In the genomic region with DNA sequence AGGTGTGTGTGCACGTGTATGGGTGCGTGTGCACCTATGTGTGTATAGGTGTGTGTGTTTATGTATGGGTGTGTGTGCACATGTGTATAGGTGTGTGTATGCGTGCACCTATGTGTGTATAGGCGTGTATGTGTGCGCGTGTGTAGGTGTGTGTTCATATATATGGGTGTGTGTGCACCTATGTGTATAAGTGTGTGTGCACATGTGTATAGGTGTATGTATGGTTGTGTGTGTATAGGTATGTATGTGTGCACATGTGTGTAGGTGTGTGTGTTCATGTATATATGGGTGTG, we compare ENCODE assay signal across 19 cellular contexts. TPM values are rescaled to one million over a fixed set of nuclear protein-coding genes. Genes with fewer than 3 reads are reported as not detected.
DNase-seq lines count a peak whose midpoint lies in the region; ATAC-seq, FAIRE-seq and TF ChIP-seq lines count a peak whose summit lies in the region.
"Had no signal": no experiment of that assay in that cellular context is flagged by ENCODE, and none has a peak within 500 bp of the region (broad histone marks: within the 10 kb centered on the region; RNA-seq: fewer than 3 reads in every experiment).

No MANE protein-coding gene starts in this region.

- no peaks in the 10 kb centered on the region for H3K9me3 ChIP-seq in CD4-positive, CD25-positive, alpha-beta regulatory T cell (ENCODE audit: control insufficient read depth in 2 of 2, low read length in 2 of 2)
- H3K9me3 ChIP-seq: BE2C, Caco-2 had no signal

- no peaks in the 10 kb centered on the region for H3K36me3 ChIP-seq in CD4-positive, CD25-positive, alpha-beta regulatory T cell (ENCODE audit: control insufficient read depth, insufficient read depth, low read length)
- H3K36me3 ChIP-seq: BE2C had no signal

- TF ChIP-seq CTCF in osteocyte (IDR thresholded peaks at IDR 0.05) = no peak

- peak overlapping the region in 2 of 3 donors; percentile 33 to 79 for H3K27ac Mint-ChIP-seq in CD4-positive, CD25-positive, alpha-beta regulatory T cell
- no peak overlapping the region for H3K27ac Mint-ChIP-seq in osteocyte (ENCODE audit: unreplicated experiment)
- H3K27ac Mint-ChIP-seq: CD4-positive, alpha-beta T cell had no signal

- H3K4me3 ChIP-seq in CD4-positive, CD25-positive, alpha-beta regulatory T cell (ENCODE audit: low read depth, low read length) = no peak overlapping the region

- no peak for ATAC-seq in CD4-positive, CD25-positive, alpha-beta regulatory T cell (ENCODE audit: low read depth in 2 of 2)
- peak; percentile 11 for ATAC-seq in esophagus mucosa
- ATAC-seq: HCT116 had no signal

- no peaks in the 10 kb centered on the region for H3K27me3 ChIP-seq in CD4-positive, CD25-positive, alpha-beta regulatory T cell (ENCODE audit: control insufficient read depth, insufficient read depth, low read length)
- H3K27me3 ChIP-seq: BE2C had no signal

- no peaks in the 10 kb centered on the region for H3K27me3 Mint-ChIP-seq in CD4-positive, CD25-positive, alpha-beta regulatory T cell
- peaks cover 27% of the 10 kb centered on the region for H3K27me3 Mint-ChIP-seq in osteocyte (ENCODE audit: unreplicated experiment)
- H3K27me3 Mint-ChIP-seq: CD4-positive, alpha-beta T cell had no signal

- H3K4me3 Mint-ChIP-seq in CD4-positive, CD25-positive, alpha-beta regulatory T cell = peak overlapping the region in 1 of 4 donors; percentile 4
- H3K4me3 Mint-ChIP-seq in osteocyte (ENCODE audit: unreplicated experiment) = no peak overlapping the region
- H3K4me3 Mint-ChIP-seq: CD4-positive, alpha-beta T cell had no signal

- H3K27ac ChIP-seq in CD4-positive, CD25-positive, alpha-beta regulatory T cell (ENCODE audit: insufficient read depth, low read length, poor library complexity, severe bottlenecking) = no peak overlapping the region

- DNase-seq in CD4-positive, CD25-positive, alpha-beta regulatory T cell = no peak
- DNase-seq in GM12891 (ENCODE audit: insufficient read length, low spot score) (no peak), osteocyte (ENCODE audit: extremely low spot score, unreplicated experiment) (peak; percentile 32), activated gamma-delta T cell treated with Interleukin-2 at 50 U/mL for 16 hours (no peak), T-helper 9 cell (no peak), NCI-H1436 (lab: John Stamatoyannopoulos, UW) (no peak)
- DNase-seq in stimulated activated CD4-positive, alpha-beta T cell treated with anti-CD3 and anti-CD28 coated beads, Interleukin-4, amount 100 ng/mL, for 4 hours = no peak
- DNase-seq: ACHN; BE2C; C1 segment of cervical spinal cord; CD4-positive, alpha-beta T cell; GOT3 had no signal

- peaks cover 0 to 41% (median 16%) of the 10 kb centered on the region in 4 donors for H3K4me1 Mint-ChIP-seq in CD4-positive, CD25-positive, alpha-beta regulatory T cell
- H3K4me1 Mint-ChIP-seq in osteocyte (ENCODE audit: unreplicated experiment) = no peaks in the 10 kb centered on the region

- peak; percentile 63 for FAIRE-seq in GM12891 (lab: Jason Lieb, UNC)
- FAIRE-seq: A204.1, D721Med, G401.6 had no signal

- H3K4me1 ChIP-seq in CD4-positive, CD25-positive, alpha-beta regulatory T cell (ENCODE audit: control insufficient read depth, insufficient read depth, low read length, poor library complexity, severe bottlenecking) = peaks cover 14% of the 10 kb centered on the region
- H3K4me1 ChIP-seq: BE2C, Caco-2 had no signal

- no peaks in the 10 kb centered on the region for H3K36me3 Mint-ChIP-seq in CD4-positive, CD25-positive, alpha-beta regulatory T cell
- no peaks in the 10 kb centered on the region for H3K36me3 Mint-ChIP-seq in osteocyte (ENCODE audit: unreplicated experiment)

- no peaks in the 10 kb centered on the region for H3K9me3 Mint-ChIP-seq in CD4-positive, CD25-positive, alpha-beta regulatory T cell
- H3K9me3 Mint-ChIP-seq in osteocyte (ENCODE audit: unreplicated experiment) = no peaks in the 10 kb centered on the region
- H3K9me3 Mint-ChIP-seq: CD4-positive, alpha-beta T cell had no signal

- TF ChIP-seq POLR2A in GM12891 (IDR thresholded peaks at IDR 0.05; ENCODE audit: low read depth, low read length) = no peak

TF ChIP-seq in GM12891, 5 proteins besides CTCF, POLR2A, EP300 and RAD21:
- TF ChIP-seq POLR2AphosphoS5 (IDR thresholded peaks at IDR 0.05; ENCODE audit: low read depth, low read length) = no peak
- TF ChIP-seq POU2F2 (IDR thresholded peaks at IDR 0.05; ENCODE audit: low read depth, low read length) = no peak
- TF ChIP-seq PAX5 (IDR thresholded peaks at IDR 0.05; ENCODE audit: insufficient read depth, low read length, severe bottlenecking) = no peak
- no peak for TF ChIP-seq TAF1 (IDR thresholded peaks at IDR 0.05; ENCODE audit: low read depth, low read length)
- TF ChIP-seq SPI1 (IDR thresholded peaks at IDR 0.05; ENCODE audit: low read depth, low read length) = no peak

RNA-seq across cellular contexts. Expression of gene KCNQ1, which starts 26.9 kb away (rescaled TPM):
- total RNA-seq in CD4-positive, CD25-positive, alpha-beta regulatory T cell = 13.4 TPM
- polyA plus RNA-seq in CD4-positive, CD25-positive, alpha-beta regulatory T cell = 1 to 10 TPM; 5.5 to 7.9 (median 6.4) TPM
- polyA plus RNA-seq in GM12891 (2012; ENCODE audit: low read depth, missing spikeins) = 0.46 TPM
- 1.6 TPM for total RNA-seq in esophagus mucosa
- 0.16 TPM in 1 of 2 replicates, not detected in the other for total RNA-seq in osteocyte

RNA-seq across cellular contexts. Expression of gene TRPM5, which starts 27.4 kb away (rescaled TPM):
- 0.17 TPM for total RNA-seq in CD4-positive, CD25-positive, alpha-beta regulatory T cell
- not detected for polyA plus RNA-seq in CD4-positive, CD25-positive, alpha-beta regulatory T cell
- polyA plus RNA-seq in GM12891 (2012; ENCODE audit: low read depth, missing spikeins) = not detected
- total RNA-seq in esophagus mucosa (not detected), osteocyte (not detected in 2 replicates)
- total RNA-seq: Caco-2, H7 had no signal
